Comparison of ENCODE assay signal across 13 cellular contexts in the genomic region with DNA sequence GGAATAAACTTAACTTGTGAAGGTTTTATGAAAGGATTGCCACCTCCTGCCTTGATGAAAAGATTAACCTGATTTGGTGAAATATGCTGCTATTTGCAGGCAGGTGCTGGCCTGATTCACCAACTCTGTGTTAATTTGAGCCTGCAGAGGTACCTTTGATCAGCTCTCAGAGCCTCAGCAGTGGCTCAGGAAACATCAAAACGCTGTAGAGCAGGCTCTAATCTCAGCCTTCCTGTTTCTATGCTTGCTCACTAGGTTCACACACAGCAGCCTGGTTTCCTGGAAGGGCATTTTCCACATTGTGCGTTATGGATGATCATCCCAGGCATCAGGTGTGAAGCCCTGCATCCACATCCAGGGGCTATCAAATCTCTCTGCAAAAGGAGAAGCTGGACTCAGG. TPM values are rescaled to one million over a fixed set of nuclear protein-coding genes. Genes with fewer than 3 reads are reported as not detected.
A peak's percentile ranks its signal among the peaks of the same experiment; 100 is the strongest.
DNase-seq lines count a peak whose midpoint lies in the region; ATAC-seq and TF ChIP-seq lines count a peak whose summit lies in the region.
"Had no signal": no experiment of that assay in that cellular context is flagged by ENCODE, and none has a peak within 500 bp of the region (broad histone marks: within the 10 kb centered on the region; RNA-seq: fewer than 3 reads in every experiment).

No MANE protein-coding gene starts in this region.

- no peak overlapping the region for H2BK5ac ChIP-seq in neuronal stem cell (ENCODE audit: low read length)

- H3K23ac ChIP-seq in neuronal stem cell (ENCODE audit: low read depth, low read length, poor library complexity), result no peak overlapping the region

- DNase-seq in GM23248, result no peak
- DNase-seq in OCI-LY7 (ENCODE audit: low spot score), result peak; percentile 54
- no peak for DNase-seq in neuronal stem cell (ENCODE audit: low spot score)
- DNase-seq in cardiac septum (ENCODE audit: low spot score), result no peak
- DNase-seq in NCI-H2081 (lab: John Stamatoyannopoulos, UW), result no peak
- DNase-seq: natural killer cell, NCI-H2227 treated with DMSO at 0.1 percent for 48 hours, RPMI8226, T1000, testis had no signal

- no peaks in the 10 kb centered on the region for H3K79me2 ChIP-seq in GM23248 (ENCODE audit: insufficient read depth)
- no peaks in the 10 kb centered on the region for H3K79me2 ChIP-seq in OCI-LY7 (ENCODE audit: insufficient read depth, low read depth, low read length)

- ATAC-seq in esophagus mucosa, result peak; percentile 63
- no peak for ATAC-seq in HG02938 (IDR thresholded peaks at IDR 0.05; ENCODE audit: unreplicated experiment)

- no peak overlapping the region for H2BK15ac ChIP-seq in neuronal stem cell (ENCODE audit: low read length)

- H3K27me3 ChIP-seq in GM23248 (replicated peaks; ENCODE audit: insufficient read depth) (no peaks in the 10 kb centered on the region), neuronal stem cell (ENCODE audit: control insufficient read depth in 3 of 3, insufficient read depth in 3 of 3, low read depth in 1 of 3, low read length in 3 of 3) (no peaks in the 10 kb centered on the region)
- H3K27me3 ChIP-seq: testis had no signal

- no peaks in the 10 kb centered on the region for H3K79me1 ChIP-seq in neuronal stem cell (ENCODE audit: low read depth, low read length)

- no peak overlapping the region for H2BK12ac ChIP-seq in neuronal stem cell (ENCODE audit: low read length)

- H3K9me2 ChIP-seq in GM23248 (ENCODE audit: insufficient read depth) (no peaks in the 10 kb centered on the region), OCI-LY7 (ENCODE audit: insufficient read depth, low read length) (no peaks in the 10 kb centered on the region)

- H3K4me1 ChIP-seq in GM23248 (ENCODE audit: insufficient read depth), result peaks cover 31% of the 10 kb centered on the region
- peaks cover 16% of the 10 kb centered on the region for H3K4me1 ChIP-seq in OCI-LY7 (ENCODE audit: insufficient read depth, low read length, poor library complexity, severe bottlenecking)
- H3K4me1 ChIP-seq in neuronal stem cell (ENCODE audit: control insufficient read depth in 2 of 2, insufficient read depth in 1 of 2, low read depth in 1 of 2, low read length in 2 of 2), result peaks cover 2 to 10% of the 10 kb centered on the region in 2 donors
- H3K4me1 ChIP-seq: testis had no signal

- no peak overlapping the region for H4K91ac ChIP-seq in neuronal stem cell (ENCODE audit: low read depth, low read length, poor library complexity)

- in situ Hi-C loops in GM23248 (cut with MboI), result loop anchor here (10.0 kb wide), 1 partner anchor 118 kb away; no protein-coding TSS in a partner anchor

- no peak overlapping the region for H4K8ac ChIP-seq in neuronal stem cell (ENCODE audit: low read depth, low read length)

- H3K9ac ChIP-seq in GM23248, result peak overlapping the region; percentile 25; the same call in 1 of the 2 replicates
- peak overlapping the region; percentile 15 for H3K9ac ChIP-seq in neuronal stem cell (ENCODE audit: low read depth, low read length, poor library complexity)

- CTCF ChIA-PET in OCI-LY7 (lab: Charles Lee; ENCODE audit: unreplicated experiment), result interaction anchor here (0.7 to 1.1 kb wide), 2 partner anchors 10 to 11 kb away, joined by 3 to 4 read pairs; no protein-coding TSS in a partner anchor

- H2AK5ac ChIP-seq in neuronal stem cell (ENCODE audit: low read depth, low read length), result no peak overlapping the region

- no peak overlapping the region for H3K18ac ChIP-seq in neuronal stem cell (ENCODE audit: low read length)

- peaks cover 28% of the 10 kb centered on the region for H3F3A ChIP-seq in GM23248 (ENCODE audit: insufficient read depth)

- H3K4me2 ChIP-seq in GM23248 (ENCODE audit: unreplicated experiment) (peak overlapping the region; percentile 64), OCI-LY7 (ENCODE audit: low read length) (peak overlapping the region; percentile 38), neuronal stem cell (ENCODE audit: insufficient read depth, low read length, poor library complexity, severe bottlenecking) (no peak overlapping the region)

- no TSS peak for BruUV-seq in OCI-LY7 (replicated peaks; lab: Mats Ljungman, UMichigan)

- H2AFZ ChIP-seq in GM23248 (peak overlapping the region; percentile 4; the same call in 1 of the 2 replicates), OCI-LY7 (ENCODE audit: low read length) (no peak overlapping the region; the same call in 1 of the 2 replicates), neuronal stem cell (ENCODE audit: low read length) (no peak overlapping the region)

- no peak overlapping the region for H3K14ac ChIP-seq in neuronal stem cell (ENCODE audit: low read length)

- H2BK120ac ChIP-seq in neuronal stem cell (ENCODE audit: low read depth, low read length), result no peak overlapping the region

- H4K20me1 ChIP-seq in GM23248 (ENCODE audit: insufficient read depth) (no peaks in the 10 kb centered on the region), OCI-LY7 (ENCODE audit: insufficient read depth, low read length) (no peaks in the 10 kb centered on the region)

- peaks cover 5% of the 10 kb centered on the region; the same call in 1 of the 2 replicates for H3K36me3 ChIP-seq in GM23248 (ENCODE audit: low read depth)
- H3K36me3 ChIP-seq in OCI-LY7 (ENCODE audit: insufficient read depth, low read length), result peaks cover 11% of the 10 kb centered on the region
- peaks cover 0 to 5% of the 10 kb centered on the region in 2 donors for H3K36me3 ChIP-seq in neuronal stem cell (replicated peaks in 1 of 2; ENCODE audit: control insufficient read depth in 2 of 2, insufficient read depth in 2 of 2, low read length in 2 of 2)

- H3K4ac ChIP-seq in neuronal stem cell (ENCODE audit: low read length), result no peak overlapping the region

- H3K4me3 ChIP-seq in GM23248 (no peak overlapping the region), OCI-LY7 (ENCODE audit: low read depth, low read length, poor library complexity, severe bottlenecking) (no peak overlapping the region), neuronal stem cell (ENCODE audit: low read length in 2 of 2) (no peak overlapping the region)
- H3K4me3 ChIP-seq: coronary artery, testis had no signal

- TF ChIP-seq CTCF in OCI-LY7 (conservative IDR thresholded peaks at IDR 0.05; ENCODE audit: low read length), result no peak

- WGBS in GM23248 (ENCODE audit: low coverage in 1 of 2, low lambda C conversion rate in 2 of 2, missing lambda C conversion rate in 2 of 2), 2 experiments, result 55 to 58% methylated on average over 2 of the region's 2 CpGs
- no CpG with 5 or more reads among the region's 2 CpGs for WGBS in neuronal stem cell (ENCODE audit: extremely low coverage in 2 of 2, insufficient read length in 2 of 2, insufficient replicate concordance in 1 of 2), 2 donors

- intact Hi-C loops in OCI-LY7 (cut with micrococcal nuclease; ENCODE audit: unreplicated experiment) (no loop called here), cardiac septum (cut with DNase I) (no loop called here)

- H3K27ac ChIP-seq in GM23248, result no peak overlapping the region
- H3K27ac ChIP-seq in OCI-LY7 (ENCODE audit: low read depth, low read length, poor library complexity, severe bottlenecking), result no peak overlapping the region
- no peak overlapping the region for H3K27ac ChIP-seq in neuronal stem cell (replicated peaks; ENCODE audit: low read length)
- H3K27ac ChIP-seq: coronary artery, testis had no signal

- POLR2A ChIA-PET in OCI-LY7 (lab: Charles Lee), result interaction anchor here (0.6 to 3.5 kb wide), 21 partner anchors 8 to 1154 kb away, joined by 3 to 29 read pairs (median 4); no protein-coding TSS in a partner anchor

- H3K9me3 ChIP-seq in GM23248 (ENCODE audit: low read depth), result no peaks in the 10 kb centered on the region
- 0 out of 2 replicates have a peak, but pooled peaks cover 5% of the 10 kb centered on the region for H3K9me3 ChIP-seq in OCI-LY7 (ENCODE audit: low read length)
- H3K9me3 ChIP-seq in neuronal stem cell (replicated peaks in 1 of 2; ENCODE audit: control insufficient read depth in 2 of 2, insufficient read depth in 1 of 2, low read depth in 1 of 2, low read length in 2 of 2), result peaks cover 0 to 5% of the 10 kb centered on the region in 2 donors
- H3K9me3 ChIP-seq: testis had no signal

RNA-seq across cellular contexts. Expression of gene TGIF1, which starts 16.9 kb away (rescaled TPM):
- total RNA-seq in GM23248 (2014; rRNA removed; shearing (Covaris generic)), result 66.9 and 122 TPM in 2 replicates
- 88.0 and 99.4 TPM in 2 replicates for polyA plus RNA-seq in GM23248 (2016; fragmentation: Nextera tagmentation; extraction: Ambion mirVana)
- total RNA-seq in OCI-LY7 (2014; rRNA removed; shearing (Covaris generic)), result 61.5 and 69.0 TPM in 2 replicates
- total RNA-seq in OCI-LY7 (2022) (40.9 and 42.5 TPM in 2 replicates), esophagus mucosa (22.4 TPM), cardiac septum (10.8 TPM)
- polyA plus RNA-seq in neuronal stem cell (2013, experiment 1 of 2), result 85.8 TPM
- 86.4 TPM for polyA plus RNA-seq in neuronal stem cell (2013, experiment 2 of 2)
